Comparison of ENCODE assay signal across 10 cellular contexts in genomic region chr18:31791817-31792579, GRCh38. TPM values are rescaled to one million over a fixed set of nuclear protein-coding genes. Genes with fewer than 3 reads are reported as not detected.
A peak's percentile ranks its signal among the peaks of the same experiment; 100 is the strongest.
DNase-seq lines count a peak whose midpoint lies in the region; ATAC-seq and TF ChIP-seq lines count a peak whose summit lies in the region.
"Had no signal": no experiment of that assay in that cellular context is flagged by ENCODE, and none has a peak within 500 bp of the region (broad histone marks: within the 10 kb centered on the region; RNA-seq: fewer than 3 reads in every experiment).

No MANE protein-coding gene starts in this region.

- H3K4me1 Mint-ChIP-seq in CD14-positive monocyte: peaks cover 22% of the 10 kb centered on the region

- H3K9me3 Mint-ChIP-seq in CD14-positive monocyte: no peaks in the 10 kb centered on the region

- DNase-seq in CD14-positive monocyte (ENCODE audit: low spot score): no peak
- peak; percentile 80 to 94 for DNase-seq in NOMO-1 (lab: John Stamatoyannopoulos, UW; ENCODE audit: unreplicated experiment in 2 of 2)
- no peak for DNase-seq in NCI-H1694 treated with DMSO at 0.1 percent for 48 hours (lab: John Stamatoyannopoulos, UW)
- DNase-seq in HuH-7.5 (ENCODE audit: low spot score): no peak
- no peak for DNase-seq in stimulated activated CD4-positive, alpha-beta T cell treated with anti-CD3 and anti-CD28 coated beads, Interleukin-1b, Interleukin-23, amount 100 ng/mL, for 48 hours
- DNase-seq in D341Med (ENCODE audit: low spot score): no peak
- DNase-seq: ACHN; stimulated activated CD4-positive, alpha-beta T cell treated with anti-CD3 and anti-CD28 coated beads, Interleukin-4, amount 100 ng/mL, for 1 hour had no signal

- peak overlapping the region; percentile 12 to 76 (median 55) for H3K27ac Mint-ChIP-seq in CD14-positive monocyte

- intact Hi-C loops in CD14-positive monocyte (cut with micrococcal nuclease): no loop called here

- H3K36me3 Mint-ChIP-seq in CD14-positive monocyte: no peaks in the 10 kb centered on the region

- no peak for TF ChIP-seq CTCF in CD14-positive monocyte (IDR thresholded peaks at IDR 0.05)

- peaks cover 0 to 3% (median 0%) of the 10 kb centered on the region in 3 donors for H3K27me3 Mint-ChIP-seq in CD14-positive monocyte (ENCODE audit: low read depth in 3 of 3)

- H3K4me3 Mint-ChIP-seq in CD14-positive monocyte: no peak overlapping the region

- ATAC-seq in GM19397 (IDR thresholded peaks at IDR 0.05; ENCODE audit: unreplicated experiment): peak; percentile 92
- peak; percentile 92 for ATAC-seq in HG02981 (IDR thresholded peaks at IDR 0.05; ENCODE audit: unreplicated experiment)

RNA-seq across cellular contexts. Expression of gene SLC25A52, which starts 31.3 kb away (rescaled TPM):
- polyA plus RNA-seq in CD14-positive monocyte: not detected

Comparison
In these comparisons a context has a peak if more than half of its experiments do, and no peak if none do; other contexts are left out.
1. DNase-seq: peak in NOMO-1 (2 of 2); none in CD14-positive monocyte (single experiment), NCI-H1694 treated with DMSO at 0.1 percent for 48 hours (single experiment), HuH-7.5 (single experiment), stimulated activated CD4-positive, alpha-beta T cell treated with anti-CD3 and anti-CD28 coated beads, Interleukin-1b, Interleukin-23, amount 100 ng/mL, for 48 hours (single experiment) and D341Med (single experiment).